In genomic region chr9:134720136-134720753, GRCh38 we compare ENCODE assay signal across 18 cellular contexts.
"Had no signal": no experiment of that assay in that cellular context is flagged by ENCODE, and none has a peak within 500 bp of the region (broad histone marks: within the 10 kb centered on the region; RNA-seq: fewer than 3 reads in every experiment).

No MANE protein-coding gene starts in this region.

- H3K27ac Mint-ChIP-seq: natural killer cell treated with Interleukin-12 subunit alpha and Interleukin-12 subunit beta and Interleukin-15 and Interleukin-18, amount 100 ng/mL, for 72 hours had no signal

- H3K4me3 Mint-ChIP-seq: natural killer cell treated with Interleukin-12 subunit alpha and Interleukin-12 subunit beta and Interleukin-15 and Interleukin-18, amount 100 ng/mL, for 72 hours had no signal

- H3K36me3 Mint-ChIP-seq: natural killer cell treated with Interleukin-12 subunit alpha and Interleukin-12 subunit beta and Interleukin-15 and Interleukin-18, amount 100 ng/mL, for 72 hours had no signal

- H3K4me1 ChIP-seq: psoas muscle had no signal

- H3K9me3 Mint-ChIP-seq: natural killer cell treated with Interleukin-12 subunit alpha and Interleukin-12 subunit beta and Interleukin-15 and Interleukin-18, amount 100 ng/mL, for 72 hours had no signal

- ATAC-seq: esophagus mucosa; heart right ventricle; natural killer cell treated with Interleukin-12 subunit alpha and Interleukin-12 subunit beta and Interleukin-15 and Interleukin-18, amount 100 ng/mL, for 72 hours; psoas muscle had no signal

- H3K4me3 ChIP-seq: coronary artery, heart right ventricle, psoas muscle, sigmoid colon, skin epidermis, stomach had no signal

- FAIRE-seq: frontal cortex, islet of Langerhans had no signal

- H3K9me3 ChIP-seq: heart right ventricle, psoas muscle, sigmoid colon, stomach had no signal

- H3K27me3 ChIP-seq: sigmoid colon had no signal

- H3K27ac ChIP-seq: coronary artery, heart right ventricle, psoas muscle, sigmoid colon, stomach had no signal

- DNase-seq: effector CD4-positive, alpha-beta T cell; heart right ventricle; hypothalamus; kidney glomerular epithelial cell; mammary epithelial cell; retina; stimulated activated CD4-positive, alpha-beta T cell treated with anti-CD3 and anti-CD28 coated beads, Interleukin-12 subunit alpha, Interleukin-12 subunit beta, amount 100 ng/mL, for 4 hours; stimulated activated naive CD4-positive, alpha-beta T cell; stomach; trophoblast cell had no signal
